ENCODE assay signal across 9 cellular contexts in genomic region chr7:47600199-47601118, GRCh38. TPM values are rescaled to one million over a fixed set of nuclear protein-coding genes. Genes with fewer than 3 reads are reported as not detected.
DNase-seq lines count a peak whose midpoint lies in the region; ATAC-seq, FAIRE-seq and TF ChIP-seq lines count a peak whose summit lies in the region.
"Had no signal": no experiment of that assay in that cellular context is flagged by ENCODE, and none has a peak within 500 bp of the region (broad histone marks: within the 10 kb centered on the region; RNA-seq: fewer than 3 reads in every experiment).

No MANE protein-coding gene starts in this region.

- no peak for FAIRE-seq in D721Med (lab: Jason Lieb, UNC)

- H3K9me3 ChIP-seq in Karpas-422 (ENCODE audit: low read length) = no peaks in the 10 kb centered on the region; the same call in 1 of the 2 replicates
- peaks cover 8% of the 10 kb centered on the region for H3K9me3 ChIP-seq in smooth muscle cell (replicated peaks; ENCODE audit: low read depth)
- H3K9me3 ChIP-seq in tibial nerve = peaks cover 0 to 20% (median 0%) of the 10 kb centered on the region in 4 donors

- no peaks in the 10 kb centered on the region for H3K9me2 ChIP-seq in Karpas-422 (replicated peaks; ENCODE audit: insufficient read depth, low read length)

- peaks cover 13% of the 10 kb centered on the region for H3F3A ChIP-seq in smooth muscle cell (ENCODE audit: low read depth)

- peak; percentile 61 for ATAC-seq in GM19463 (IDR thresholded peaks at IDR 0.05; ENCODE audit: unreplicated experiment)

- H4K20me1 ChIP-seq in Karpas-422 (ENCODE audit: insufficient read depth, low read depth, low read length) (no peaks in the 10 kb centered on the region), smooth muscle cell (ENCODE audit: low read depth) (no peaks in the 10 kb centered on the region)

- peak overlapping the region; percentile 56; the same call in 1 of the 2 replicates for H2AFZ ChIP-seq in Karpas-422 (ENCODE audit: low read length)
- peak overlapping the region; percentile 68 for H2AFZ ChIP-seq in smooth muscle cell (ENCODE audit: low read depth)

- no peak for TF ChIP-seq CTCF in smooth muscle cell (IDR thresholded peaks at IDR 0.05; ENCODE audit: borderline replicate concordance, insufficient read depth, poor library complexity, severe bottlenecking)
- TF ChIP-seq CTCF in D721Med (IDR thresholded peaks at IDR 0.05; ENCODE audit: insufficient read depth, missing control alignments) = no peak
- no peak for TF ChIP-seq CTCF in tibial nerve (IDR thresholded peaks at IDR 0.05)

- DNase-seq in Karpas-422 (peak; percentile 71), dedifferentiated amniotic fluid mesenchymal stem cell (ENCODE audit: extremely low spot score) (peak; percentile 58), smooth muscle cell (lab: John Stamatoyannopoulos, UW; ENCODE audit: unreplicated experiment) (no peak), NCI-H748 treated with DMSO at 0.1 percent for 48 hours (lab: John Stamatoyannopoulos, UW) (no peak), D721Med (ENCODE audit: insufficient read length, low spot score) (no peak), tibial nerve (ENCODE audit: low spot score in 2 of 2) (no peak)
- DNase-seq in activated T-cell treated with anti-CD3 and anti-CD28 coated beads, Interleukin-2, amount 50 U/mL, for 48 hours = no peak

- WGBS in smooth muscle cell (ENCODE audit: low lambda C conversion rate) = 55% methylated on average over 15 of the region's 15 CpGs
- WGBS in tibial nerve, 2 donors = 60 to 61% methylated on average over 15 of the region's 15 CpGs

- TF ChIP-seq EP300 in tibial nerve (IDR thresholded peaks at IDR 0.05) = peak in 1 of 2 donors; percentile 35

- H3K4me2 ChIP-seq in Karpas-422 (ENCODE audit: low read depth, low read length, poor library complexity, severe bottlenecking) = peak overlapping the region; percentile 62
- peak overlapping the region; percentile 71 for H3K4me2 ChIP-seq in smooth muscle cell

- peaks cover 31% of the 10 kb centered on the region for H3K4me1 ChIP-seq in Karpas-422 (ENCODE audit: low read length)
- H3K4me1 ChIP-seq in smooth muscle cell (ENCODE audit: low read depth) = peaks cover 6% of the 10 kb centered on the region
- H3K4me1 ChIP-seq in tibial nerve = peaks cover 0 to 43% (median 28%) of the 10 kb centered on the region in 4 donors

- H3K27ac ChIP-seq in Karpas-422 (ENCODE audit: low read length) (peak overlapping the region; percentile 94), smooth muscle cell (ENCODE audit: low read depth) (peak overlapping the region; percentile 82), tibial nerve (peak overlapping the region in 2 of 4 donors; percentile 53 to 56)
- H3K27ac ChIP-seq: ascending aorta had no signal

- H3K4me3 ChIP-seq in Karpas-422 (ENCODE audit: low read length) (peak overlapping the region; percentile 44), smooth muscle cell (no peak overlapping the region), tibial nerve (no peak overlapping the region)
- H3K4me3 ChIP-seq: ascending aorta had no signal

- H3K27me3 ChIP-seq in Karpas-422 (ENCODE audit: low read length) (no peaks in the 10 kb centered on the region), smooth muscle cell (ENCODE audit: low read depth) (no peaks in the 10 kb centered on the region), tibial nerve (no peaks in the 10 kb centered on the region)
- H3K27me3 ChIP-seq: ascending aorta had no signal

- TF ChIP-seq POLR2A in tibial nerve (IDR thresholded peaks at IDR 0.05) = no peak

- H3K79me2 ChIP-seq in Karpas-422 (ENCODE audit: low read length) = no peaks in the 10 kb centered on the region
- no peaks in the 10 kb centered on the region for H3K79me2 ChIP-seq in smooth muscle cell (ENCODE audit: low read depth)

- H3K9ac ChIP-seq in Karpas-422 (ENCODE audit: low read length) = peak overlapping the region; percentile 65
- peak overlapping the region; percentile 35 for H3K9ac ChIP-seq in smooth muscle cell (ENCODE audit: low read depth)

- H3K36me3 ChIP-seq in Karpas-422 (ENCODE audit: insufficient read depth, low read length) (no peaks in the 10 kb centered on the region), smooth muscle cell (ENCODE audit: low read depth) (no peaks in the 10 kb centered on the region), tibial nerve (no peaks in the 10 kb centered on the region)
- H3K36me3 ChIP-seq: ascending aorta had no signal

RNA-seq across cellular contexts. Expression of gene TNS3, which starts 18.5 kb away (rescaled TPM):
- total RNA-seq in Karpas-422 (2014; rRNA removed; shearing (Covaris generic); ENCODE audit: low replicate concordance) = 56.6 and 60.5 TPM in 2 replicates
- total RNA-seq in smooth muscle cell (46.6 and 50.5 TPM in 2 replicates), tibial nerve (100 to 1,000 TPM; 118 to 142 (median 133) TPM)
- polyA plus RNA-seq in smooth muscle cell = 27.5 and 32.6 TPM in 2 replicates

Comparison
In these comparisons a context has a peak if more than half of its experiments do, and no peak if none do; other contexts are left out.
1. DNase-seq: peak in Karpas-422 (single experiment) and dedifferentiated amniotic fluid mesenchymal stem cell (single experiment); none in smooth muscle cell (single experiment), NCI-H748 treated with DMSO at 0.1 percent for 48 hours (single experiment), D721Med (single experiment), activated T-cell treated with anti-CD3 and anti-CD28 coated beads, Interleukin-2, amount 50 U/mL, for 48 hours (0 of 2) and tibial nerve (0 of 2).